In the genomic region with DNA sequence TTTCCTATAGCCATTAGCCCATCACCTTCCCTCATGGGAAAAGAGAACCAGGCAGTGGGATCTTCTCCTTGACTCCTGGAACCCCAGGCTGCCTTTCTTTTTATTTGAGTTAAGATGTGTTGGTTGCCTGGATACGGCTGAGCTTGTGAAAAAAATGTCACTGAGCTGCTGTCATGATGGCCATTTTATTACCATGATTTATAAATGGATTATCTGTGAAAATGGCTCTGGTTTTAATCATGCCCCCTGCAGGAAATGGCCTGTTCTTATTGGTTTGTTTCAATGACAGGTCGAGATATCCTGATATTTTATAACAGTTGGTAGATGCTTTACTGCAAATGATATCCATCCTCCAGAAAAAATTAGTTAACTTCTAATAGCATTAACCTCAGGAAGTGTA, we compare ENCODE assay signal across 18 cellular contexts.
"Had no signal": no experiment of that assay in that cellular context is flagged by ENCODE, and none has a peak within 500 bp of the region (broad histone marks: within the 10 kb centered on the region; RNA-seq: fewer than 3 reads in every experiment).

No MANE protein-coding gene starts in this region.

- H3K4me3 ChIP-seq: dorsolateral prefrontal cortex, upper lobe of right lung had no signal

- ATAC-seq: activated CD8-positive, alpha-beta T cell treated with anti-CD3 and anti-CD28 coated beads for 36 hours; activated naive CD8-positive, alpha-beta T cell treated with anti-CD3 and anti-CD28 coated beads, Interleukin-2, amount 50 U/mL, for 24 hours; activated T-cell treated with anti-CD3 and anti-CD28 coated beads, Interleukin-2, amount 50 U/mL, for 4 hours; natural killer cell; upper lobe of right lung had no signal

- H3K27me3 Mint-ChIP-seq: activated CD4-positive, alpha-beta T cell treated with anti-CD3 and anti-CD28 coated beads, Interleukin-2, amount 10 ng/mL, durations not matched to agents 24 days and 14 days; activated CD8-positive, alpha-beta T cell treated with anti-CD3 and anti-CD28 coated beads for 36 hours; activated naive CD8-positive, alpha-beta T cell treated with anti-CD3 and anti-CD28 coated beads, Interleukin-2, amount 50 U/mL, for 24 hours had no signal

- H3K4me3 Mint-ChIP-seq: activated CD4-positive, alpha-beta T cell treated with anti-CD3 and anti-CD28 coated beads, Interleukin-2, amount 10 ng/mL, durations not matched to agents 24 days and 14 days; activated CD8-positive, alpha-beta T cell treated with anti-CD3 and anti-CD28 coated beads for 36 hours; activated naive CD4-positive, alpha-beta T cell treated with anti-CD3 and anti-CD28 coated beads for 36 hours; activated naive CD8-positive, alpha-beta T cell treated with anti-CD3 and anti-CD28 coated beads, Interleukin-2, amount 50 U/mL, for 24 hours; activated T-cell treated with anti-CD3 and anti-CD28 coated beads, Interleukin-2, amount 50 U/mL, for 4 hours; natural killer cell had no signal

- DNase-seq: activated CD4-positive, alpha-beta T cell treated with anti-CD3 and anti-CD28 coated beads, Interleukin-2, amount 10 ng/mL, durations not matched to agents 24 days and 14 days; activated CD8-positive, alpha-beta T cell treated with anti-CD3 and anti-CD28 coated beads for 36 hours; activated naive CD4-positive, alpha-beta T cell treated with anti-CD3 and anti-CD28 coated beads for 36 hours; activated naive CD8-positive, alpha-beta T cell treated with anti-CD3 and anti-CD28 coated beads, Interleukin-2, amount 50 U/mL, for 24 hours; activated T-cell treated with anti-CD3 and anti-CD28 coated beads, Interleukin-2, amount 50 U/mL, for 4 hours; anterior cingulate cortex; brain microvascular endothelial cell; central memory CD4-positive, alpha-beta T cell; dorsolateral prefrontal cortex; foreskin fibroblast; natural killer cell; posterior cingulate gyrus; stimulated activated CD4-positive, alpha-beta T cell treated with anti-CD3 and anti-CD28 coated beads, Interleukin-12 subunit alpha, Interleukin-12 subunit beta, amount 100 ng/mL, for 4 hours; stimulated activated CD4-positive, alpha-beta T cell treated with anti-CD3 and anti-CD28 coated beads, Interleukin-1b, Interleukin-23, amount 100 ng/mL, for 48 hours; stimulated activated CD8-positive, alpha-beta memory T cell treated with anti-CD3 and anti-CD28 coated beads, Interleukin-4, amount 100 ng/mL, for 48 hours; stimulated activated naive CD4-positive, alpha-beta T cell; T-helper 9 cell; upper lobe of right lung had no signal

- H3K27ac Mint-ChIP-seq: activated CD4-positive, alpha-beta T cell treated with anti-CD3 and anti-CD28 coated beads, Interleukin-2, amount 10 ng/mL, durations not matched to agents 24 days and 14 days; activated CD8-positive, alpha-beta T cell treated with anti-CD3 and anti-CD28 coated beads for 36 hours; activated naive CD4-positive, alpha-beta T cell treated with anti-CD3 and anti-CD28 coated beads for 36 hours; activated naive CD8-positive, alpha-beta T cell treated with anti-CD3 and anti-CD28 coated beads, Interleukin-2, amount 50 U/mL, for 24 hours; natural killer cell had no signal

- H3K4me1 Mint-ChIP-seq: activated CD4-positive, alpha-beta T cell treated with anti-CD3 and anti-CD28 coated beads, Interleukin-2, amount 10 ng/mL, durations not matched to agents 24 days and 14 days; activated naive CD8-positive, alpha-beta T cell treated with anti-CD3 and anti-CD28 coated beads, Interleukin-2, amount 50 U/mL, for 24 hours; natural killer cell had no signal
